In genomic region chr1:44590475-44590874, GRCh38 we compare ENCODE assay signal across 23 cellular contexts.
"Had no signal": no experiment of that assay in that cellular context is flagged by ENCODE, and none has a peak within 500 bp of the region (broad histone marks: within the 10 kb centered on the region; RNA-seq: fewer than 3 reads in every experiment).

No MANE protein-coding gene starts in this region.

- H3K36me3 ChIP-seq: left lung, thyroid gland had no signal

- H3K4me1 ChIP-seq: foreskin keratinocyte, left lung, thyroid gland had no signal

- H3K4me3 Mint-ChIP-seq: activated CD8-positive, alpha-beta T cell treated with anti-CD3 and anti-CD28 coated beads, Interleukin-2, amount 10 ng/mL, durations not matched to agents 7 days and 5 days; activated naive CD8-positive, alpha-beta T cell treated with anti-CD3 and anti-CD28 coated beads, Interleukin-2, amount 50 U/mL, for 24 hours; activated T-helper 1 cell treated with anti-CD3 and anti-CD28 coated beads, Interleukin-12 subunit alpha, Interleukin-12 subunit beta, Interleukin-2, Interleukin-4 antibody, amounts not matched to agents 30 ng/mL and 10 ng/mL and 1 ng/mL, durations not matched to agents 14 hours and 24 hours and 36 hours; brain; central memory CD8-positive, alpha-beta T cell; naive thymus-derived CD4-positive, alpha-beta T cell; neural crest cell; stimulated activated naive B cell treated with anti-CD40 and anti-IgM and Interleukin-4, amounts not matched to agents 10 μg/mL and 1 μg/mL and 100 μg/mL, for 72 hours had no signal

- H3K27me3 ChIP-seq: left lung, thyroid gland had no signal

- H3K9me3 Mint-ChIP-seq: activated naive CD8-positive, alpha-beta T cell treated with anti-CD3 and anti-CD28 coated beads, Interleukin-2, amount 50 U/mL, for 24 hours; activated T-helper 1 cell treated with anti-CD3 and anti-CD28 coated beads, Interleukin-12 subunit alpha, Interleukin-12 subunit beta, Interleukin-2, Interleukin-4 antibody, amounts not matched to agents 30 ng/mL and 10 ng/mL and 1 ng/mL, durations not matched to agents 14 hours and 24 hours and 36 hours; brain; central memory CD8-positive, alpha-beta T cell; naive thymus-derived CD4-positive, alpha-beta T cell; neural crest cell; stimulated activated naive B cell treated with anti-CD40 and anti-IgM and Interleukin-4, amounts not matched to agents 10 μg/mL and 1 μg/mL and 100 μg/mL, for 72 hours had no signal

- DNase-seq: activated CD4-positive, alpha-beta T cell treated with anti-CD3 and anti-CD28 coated beads for 1 hour; activated CD4-positive, alpha-beta T cell treated with anti-CD3 and anti-CD28 coated beads, Interleukin-2, amount 50 U/mL, for 1 hour; activated CD8-positive, alpha-beta T cell treated with anti-CD3 and anti-CD28 coated beads, Interleukin-2, amount 10 ng/mL, durations not matched to agents 7 days and 5 days; activated gamma-delta T cell; activated naive CD4-positive, alpha-beta T cell treated with anti-CD3 and anti-CD28 coated beads, Interleukin-2, amount 50 U/mL, for 16 hours; activated naive CD8-positive, alpha-beta T cell treated with anti-CD3 and anti-CD28 coated beads, Interleukin-2, amount 50 U/mL, for 24 hours; aorta; cortex of kidney; effector CD4-positive, alpha-beta T cell; foreskin keratinocyte; kidney; left lung; naive thymus-derived CD4-positive, alpha-beta T cell; small intestine; stimulated activated CD4-positive, alpha-beta T cell treated with anti-CD3 and anti-CD28 coated beads, Interleukin-15, amount 100 ng/mL, for 24 hours; stimulated activated naive B cell treated with anti-CD40 and anti-IgM and Interleukin-4, amounts not matched to agents 10 μg/mL and 1 μg/mL and 100 μg/mL, for 72 hours; T-helper 9 cell; thyroid gland had no signal

- H3K4me1 Mint-ChIP-seq: activated naive CD8-positive, alpha-beta T cell treated with anti-CD3 and anti-CD28 coated beads, Interleukin-2, amount 50 U/mL, for 24 hours; brain; central memory CD8-positive, alpha-beta T cell; stimulated activated naive B cell treated with anti-CD40 and anti-IgM and Interleukin-4, amounts not matched to agents 10 μg/mL and 1 μg/mL and 100 μg/mL, for 72 hours had no signal

- H3K9me3 ChIP-seq: left lung, thyroid gland had no signal

- H3K27ac Mint-ChIP-seq: activated CD8-positive, alpha-beta T cell treated with anti-CD3 and anti-CD28 coated beads, Interleukin-2, amount 10 ng/mL, durations not matched to agents 7 days and 5 days; activated naive CD8-positive, alpha-beta T cell treated with anti-CD3 and anti-CD28 coated beads, Interleukin-2, amount 50 U/mL, for 24 hours; activated T-helper 1 cell treated with anti-CD3 and anti-CD28 coated beads, Interleukin-12 subunit alpha, Interleukin-12 subunit beta, Interleukin-2, Interleukin-4 antibody, amounts not matched to agents 30 ng/mL and 10 ng/mL and 1 ng/mL, durations not matched to agents 14 hours and 24 hours and 36 hours; brain; naive thymus-derived CD4-positive, alpha-beta T cell; stimulated activated naive B cell treated with anti-CD40 and anti-IgM and Interleukin-4, amounts not matched to agents 10 μg/mL and 1 μg/mL and 100 μg/mL, for 72 hours had no signal

- ATAC-seq: activated CD8-positive, alpha-beta T cell treated with anti-CD3 and anti-CD28 coated beads, Interleukin-2, amount 10 ng/mL, durations not matched to agents 7 days and 5 days; activated naive CD8-positive, alpha-beta T cell treated with anti-CD3 and anti-CD28 coated beads, Interleukin-2, amount 50 U/mL, for 24 hours; foreskin keratinocyte; left lung; naive thymus-derived CD4-positive, alpha-beta T cell; sciatic nerve; stimulated activated naive B cell treated with anti-CD40 and anti-IgM and Interleukin-4, amounts not matched to agents 10 μg/mL and 1 μg/mL and 100 μg/mL, for 72 hours had no signal

- H3K27me3 Mint-ChIP-seq: activated naive CD8-positive, alpha-beta T cell treated with anti-CD3 and anti-CD28 coated beads, Interleukin-2, amount 50 U/mL, for 24 hours; central memory CD8-positive, alpha-beta T cell had no signal

- H3K36me3 Mint-ChIP-seq: brain; naive thymus-derived CD4-positive, alpha-beta T cell; stimulated activated naive B cell treated with anti-CD40 and anti-IgM and Interleukin-4, amounts not matched to agents 10 μg/mL and 1 μg/mL and 100 μg/mL, for 72 hours had no signal

- H3K27ac ChIP-seq: foreskin keratinocyte, left lung, thyroid gland had no signal

- H3K4me3 ChIP-seq: left lung, thyroid gland had no signal
